1 cellular context compared by ENCODE assay signal in the genomic region with DNA sequence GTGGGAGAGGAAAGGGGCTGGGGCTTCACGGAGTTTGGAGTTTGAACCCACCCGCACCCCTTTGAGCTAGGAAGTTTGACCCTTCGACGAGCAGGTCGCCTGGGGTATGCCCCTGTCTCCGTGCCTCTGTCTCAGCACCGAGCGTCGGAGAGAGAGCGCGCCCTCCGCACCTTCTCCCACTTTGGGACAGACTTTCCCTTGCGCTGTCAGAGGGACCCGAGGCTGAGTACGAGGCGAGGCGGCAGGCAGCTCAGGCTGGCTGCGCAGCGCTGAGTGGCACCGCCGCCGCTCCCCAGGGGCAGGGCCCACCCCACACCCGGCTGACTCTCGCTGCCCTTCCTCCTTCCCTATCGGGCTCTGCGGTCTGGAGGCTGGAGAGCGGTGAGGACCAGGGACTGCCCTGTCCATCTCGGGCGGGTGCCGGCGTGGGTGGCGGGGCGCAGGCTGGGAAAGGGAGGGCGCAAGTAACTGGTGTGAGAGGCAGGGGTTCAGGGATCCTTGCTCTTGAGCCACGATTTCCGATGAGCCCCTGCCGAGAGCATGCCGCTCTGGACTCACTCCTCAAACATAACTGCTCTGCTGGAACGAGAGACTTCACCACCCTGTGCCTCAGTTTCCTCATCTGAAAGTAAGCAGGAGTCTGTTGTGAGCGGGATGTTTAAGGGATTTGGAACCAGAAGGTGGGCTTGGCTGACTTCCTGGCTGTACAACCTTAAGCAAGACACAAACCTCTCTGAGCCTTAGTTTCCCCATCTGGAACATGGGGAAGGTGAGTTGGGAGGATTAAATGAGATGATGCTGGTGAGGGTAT.
A peak's percentile ranks its signal among the peaks of the same experiment; 100 is the strongest.
TF ChIP-seq lines count a peak whose summit lies in the region.

No MANE protein-coding gene starts in this region.

TF ChIP-seq in HepG2, 621 proteins besides CTCF, POLR2A, EP300 and RAD21 (continued from another document and continues in another):
- TF ChIP-seq HMGXB3 (CRISPR knock-in tag; IDR thresholded peaks at IDR 0.05; ENCODE audit: borderline replicate concordance) (no peak), SRSF4 (IDR thresholded peaks at IDR 0.05; ENCODE audit: low read depth, low read length, poor library complexity, severe bottlenecking) (no peak), FOXO4 (CRISPR knock-in tag; conservative IDR thresholded peaks at IDR 0.05) (no peak), NFATC3 (CRISPR knock-in tag; IDR thresholded peaks at IDR 0.05) (no peak), ZBTB20 (CRISPR knock-in tag; IDR thresholded peaks at IDR 0.05; ENCODE audit: borderline replicate concordance, low read depth) (no peak), ZFP1 (CRISPR knock-in tag; IDR thresholded peaks at IDR 0.05) (no peak), MAFG (CRISPR knock-in tag; IDR thresholded peaks at IDR 0.05) (no peak), EED (CRISPR knock-in tag; IDR thresholded peaks at IDR 0.05) (peak; percentile 17; the same call in 1 of the 2 replicates), ARNTL (CRISPR knock-in tag; IDR thresholded peaks at IDR 0.05) (no peak), PHF21A (CRISPR knock-in tag; IDR thresholded peaks at IDR 0.05) (no peak), ZNF350 (CRISPR knock-in tag; IDR thresholded peaks at IDR 0.05; ENCODE audit: borderline replicate concordance, low read depth) (0 out of 2 replicates have a peak, but pooled peaks have one; percentile 42), HNF1A (IDR thresholded peaks at IDR 0.05; ENCODE audit: low read depth) (no peak), HNF1A (CRISPR knock-in tag; IDR thresholded peaks at IDR 0.05; ENCODE audit: borderline replicate concordance) (no peak), ZBTB7A (CRISPR knock-in tag; IDR thresholded peaks at IDR 0.05) (no peak), HNRNPL (IDR thresholded peaks at IDR 0.05; ENCODE audit: low read depth, low read length) (0 out of 2 replicates have a peak, but pooled peaks have one; percentile 43), PAF1 (CRISPR knock-in tag; IDR thresholded peaks at IDR 0.05) (no peak), ZNF160 (CRISPR knock-in tag; IDR thresholded peaks at IDR 0.05) (no peak), XRCC5 (optimal IDR thresholded peaks at IDR 0.05; ENCODE audit: low read length) (no peak), ZNF441 (CRISPR knock-in tag; IDR thresholded peaks at IDR 0.05; ENCODE audit: borderline replicate concordance) (no peak), ZBTB34 (CRISPR knock-in tag; IDR thresholded peaks at IDR 0.05) (no peak), ZNF33B (CRISPR knock-in tag; IDR thresholded peaks at IDR 0.05) (0 out of 2 replicates have a peak, but pooled peaks have one; percentile 32), U2AF2 (IDR thresholded peaks at IDR 0.05; ENCODE audit: low read depth, low read length) (no peak), SALL2 (CRISPR knock-in tag; IDR thresholded peaks at IDR 0.05) (no peak), GABPB1 (CRISPR knock-in tag; IDR thresholded peaks at IDR 0.05) (peak; percentile 18; the same call in 1 of the 2 replicates), ZBTB1 (CRISPR knock-in tag; IDR thresholded peaks at IDR 0.05; ENCODE audit: borderline replicate concordance) (no peak), KLF9 (CRISPR knock-in tag; IDR thresholded peaks at IDR 0.05; ENCODE audit: low read depth) (no peak), GATA4 (IDR thresholded peaks at IDR 0.05; ENCODE audit: borderline replicate concordance, low read depth) (no peak), AHR (CRISPR knock-in tag; IDR thresholded peaks at IDR 0.05) (no peak), ZNF331 (CRISPR knock-in tag; IDR thresholded peaks at IDR 0.05) (0 out of 2 replicates have a peak, but pooled peaks have one; percentile 6), JARID2 (CRISPR knock-in tag; IDR thresholded peaks at IDR 0.05; ENCODE audit: insufficient replicate concordance) (no peak), ESRRA (CRISPR knock-in tag; IDR thresholded peaks at IDR 0.05; ENCODE audit: low read depth) (no peak), STAT5B (CRISPR knock-in tag; IDR thresholded peaks at IDR 0.05) (no peak), LRRFIP1 (CRISPR knock-in tag; conservative IDR thresholded peaks at IDR 0.05) (no peak), THAP8 (CRISPR knock-in tag; IDR thresholded peaks at IDR 0.05; ENCODE audit: borderline replicate concordance) (no peak), FOXO1 (CRISPR knock-in tag; IDR thresholded peaks at IDR 0.05) (no peak), ZNF724P (CRISPR knock-in tag; IDR thresholded peaks at IDR 0.05; ENCODE audit: borderline replicate concordance) (no peak), NFIB (CRISPR knock-in tag; IDR thresholded peaks at IDR 0.05; ENCODE audit: borderline replicate concordance) (no peak), ZNF205 (CRISPR knock-in tag; IDR thresholded peaks at IDR 0.05) (no peak)
- TF ChIP-seq, protein P1, sequence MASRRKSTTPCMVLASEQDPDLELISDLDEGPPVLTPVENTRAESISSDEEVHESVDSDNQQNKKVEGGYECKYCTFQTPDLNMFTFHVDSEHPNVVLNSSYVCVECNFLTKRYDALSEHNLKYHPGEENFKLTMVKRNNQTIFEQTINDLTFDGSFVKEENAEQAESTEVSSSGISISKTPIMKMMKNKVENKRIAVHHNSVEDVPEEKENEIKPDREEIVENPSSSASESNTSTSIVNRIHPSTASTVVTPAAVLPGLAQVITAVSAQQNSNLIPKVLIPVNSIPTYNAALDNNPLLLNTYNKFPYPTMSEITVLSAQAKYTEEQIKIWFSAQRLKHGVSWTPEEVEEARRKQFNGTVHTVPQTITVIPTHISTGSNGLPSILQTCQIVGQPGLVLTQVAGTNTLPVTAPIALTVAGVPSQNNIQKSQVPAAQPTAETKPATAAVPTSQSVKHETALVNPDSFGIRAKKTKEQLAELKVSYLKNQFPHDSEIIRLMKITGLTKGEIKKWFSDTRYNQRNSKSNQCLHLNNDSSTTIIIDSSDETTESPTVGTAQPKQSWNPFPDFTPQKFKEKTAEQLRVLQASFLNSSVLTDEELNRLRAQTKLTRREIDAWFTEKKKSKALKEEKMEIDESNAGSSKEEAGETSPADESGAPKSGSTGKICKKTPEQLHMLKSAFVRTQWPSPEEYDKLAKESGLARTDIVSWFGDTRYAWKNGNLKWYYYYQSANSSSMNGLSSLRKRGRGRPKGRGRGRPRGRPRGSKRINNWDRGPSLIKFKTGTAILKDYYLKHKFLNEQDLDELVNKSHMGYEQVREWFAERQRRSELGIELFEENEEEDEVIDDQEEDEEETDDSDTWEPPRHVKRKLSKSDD (CRISPR knock-in tag; IDR thresholded peaks at IDR 0.05; ENCODE audit: low read depth), result no peak
- TF ChIP-seq, protein P2, sequence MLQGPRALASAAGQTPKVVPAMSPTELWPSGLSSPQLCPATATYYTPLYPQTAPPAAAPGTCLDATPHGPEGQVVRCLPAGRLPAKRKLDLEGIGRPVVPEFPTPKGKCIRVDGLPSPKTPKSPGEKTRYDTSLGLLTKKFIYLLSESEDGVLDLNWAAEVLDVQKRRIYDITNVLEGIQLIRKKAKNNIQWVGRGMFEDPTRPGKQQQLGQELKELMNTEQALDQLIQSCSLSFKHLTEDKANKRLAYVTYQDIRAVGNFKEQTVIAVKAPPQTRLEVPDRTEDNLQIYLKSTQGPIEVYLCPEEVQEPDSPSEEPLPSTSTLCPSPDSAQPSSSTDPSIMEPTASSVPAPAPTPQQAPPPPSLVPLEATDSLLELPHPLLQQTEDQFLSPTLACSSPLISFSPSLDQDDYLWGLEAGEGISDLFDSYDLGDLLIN (CRISPR knock-in tag; IDR thresholded peaks at IDR 0.05; ENCODE audit: borderline replicate concordance), result no peak
